14 cellular contexts compared by ENCODE assay signal in the genomic region with DNA sequence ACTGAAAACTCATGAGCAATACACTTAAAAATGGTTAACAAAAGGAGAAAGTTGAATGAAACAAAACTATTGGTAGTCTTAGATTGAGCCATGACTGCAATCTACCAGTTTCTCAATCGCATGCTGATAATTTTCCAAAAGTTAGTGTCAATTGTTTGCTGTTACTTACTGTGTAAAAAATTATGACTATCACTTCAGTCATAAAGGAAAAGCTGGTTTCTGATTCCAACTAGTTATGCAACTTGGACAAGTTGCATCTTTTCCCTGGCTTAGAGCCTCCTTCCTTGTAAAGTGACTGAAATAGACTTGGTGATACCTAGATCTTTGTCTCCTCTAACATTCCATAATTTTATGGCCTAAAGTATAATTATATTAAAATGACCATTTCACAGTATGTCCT.
"Had no signal": no experiment of that assay in that cellular context is flagged by ENCODE, and none has a peak within 500 bp of the region (broad histone marks: within the 10 kb centered on the region; RNA-seq: fewer than 3 reads in every experiment).

No MANE protein-coding gene starts in this region.

- H3K27me3 ChIP-seq: neutrophil, pancreas, right lobe of liver, upper lobe of right lung had no signal

- DNase-seq: activated CD4-positive, alpha-beta T cell treated with anti-CD3 and anti-CD28 coated beads, Interleukin-2, amount 50 U/mL, for 48 hours; activated T-cell treated with anti-CD3 and anti-CD28 coated beads for 4 hours; effector memory CD8-positive, alpha-beta T cell; lower lobe of right lung; pancreas; right lobe of liver; stimulated activated CD4-positive, alpha-beta T cell treated with anti-CD3 and anti-CD28 coated beads, Interleukin-4, amount 100 ng/mL, for 24 hours; SW 1271; T-helper 2 cell; upper lobe of right lung had no signal

- H3K36me3 ChIP-seq: lower lobe of right lung, neutrophil, pancreas, right lobe of liver, upper lobe of right lung had no signal

- H3K4me3 ChIP-seq: lower lobe of right lung, pancreas, right lobe of liver, upper lobe of right lung had no signal

- ATAC-seq: effector memory CD8-positive, alpha-beta T cell; lower lobe of right lung; natural killer cell treated with Interleukin-12 subunit alpha and Interleukin-12 subunit beta and Interleukin-15 and Interleukin-18, amount 100 ng/mL, for 72 hours; pancreas; right lobe of liver; stimulated activated effector memory CD8-positive, alpha-beta T cell treated with anti-CD3 and anti-CD28 coated beads, Interleukin-12 subunit alpha, Interleukin-12 subunit beta, amount 100 ng/mL, for 72 hours; upper lobe of right lung had no signal

- H3K9me3 ChIP-seq: lower lobe of right lung, neutrophil, pancreas, right lobe of liver, upper lobe of right lung had no signal

- H3K4me1 ChIP-seq: lower lobe of right lung, right lobe of liver, upper lobe of right lung had no signal

- H3K27ac ChIP-seq: lower lobe of right lung, neutrophil, pancreas, right lobe of liver, upper lobe of right lung, VCaP had no signal
